Comparison of ENCODE assay signal across 17 cellular contexts in the genomic region with DNA sequence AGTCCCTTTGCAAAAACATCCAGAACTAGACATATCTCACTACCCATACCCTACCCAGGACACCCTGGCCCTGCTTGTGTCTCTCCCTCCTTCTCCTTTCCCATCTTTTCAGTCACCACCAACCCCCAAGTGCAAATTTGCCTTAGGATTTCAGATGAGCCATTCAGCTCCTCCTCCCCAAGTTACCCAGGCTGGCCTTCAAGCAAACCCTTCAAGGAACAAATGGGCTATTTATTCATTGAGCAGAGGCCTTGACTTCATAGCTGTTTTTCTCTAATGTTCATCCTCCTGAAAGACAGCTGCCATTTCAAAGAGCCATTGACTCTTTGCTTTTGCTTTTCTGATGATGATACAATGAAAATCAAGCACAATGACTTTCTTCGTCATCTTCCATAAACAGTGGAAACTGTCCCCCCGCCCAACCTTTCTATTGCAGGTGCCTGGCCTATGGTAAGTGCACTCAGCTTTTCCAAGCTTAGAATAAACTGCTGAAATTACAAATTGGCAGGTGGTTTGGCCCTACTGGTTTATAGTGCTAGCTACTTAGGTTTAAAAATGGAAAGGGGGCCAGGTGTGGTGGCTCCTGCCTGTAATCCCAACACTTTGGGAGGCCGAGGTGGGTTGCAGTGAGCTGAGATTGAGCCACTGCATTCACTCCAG. TPM values are rescaled to one million over a fixed set of nuclear protein-coding genes. Genes with fewer than 3 reads are reported as not detected.
DNase-seq lines count a peak whose midpoint lies in the region; ATAC-seq and TF ChIP-seq lines count a peak whose summit lies in the region.
"Had no signal": no experiment of that assay in that cellular context is flagged by ENCODE, and none has a peak within 500 bp of the region (broad histone marks: within the 10 kb centered on the region; RNA-seq: fewer than 3 reads in every experiment).

No MANE protein-coding gene starts in this region.

- no peaks in the 10 kb centered on the region for H3K27me3 ChIP-seq in BLaER1
- H3K27me3 ChIP-seq in psoas muscle (ENCODE audit: insufficient read depth in 3 of 3, low read length in 2 of 3): no peaks in the 10 kb centered on the region

- 0 out of 2 replicates have a peak overlapping the region, but pooled peaks have one; percentile 7 for H3K4me2 ChIP-seq in BLaER1
- H3K4me2 ChIP-seq in OCI-LY7 (ENCODE audit: low read length): peak overlapping the region; percentile 84
- H3K4me2 ChIP-seq: A549 had no signal

- no peak for ATAC-seq in psoas muscle
- no peak for ATAC-seq in GM18519 (IDR thresholded peaks at IDR 0.05; ENCODE audit: low FRiP score, unreplicated experiment)
- ATAC-seq: A549, K562 had no signal

- H3K4me1 ChIP-seq in BLaER1: peaks cover 82% of the 10 kb centered on the region
- peaks cover 100% of the 10 kb centered on the region for H3K4me1 ChIP-seq in OCI-LY7 (ENCODE audit: insufficient read depth, low read length, poor library complexity, severe bottlenecking)
- peaks cover 49% of the 10 kb centered on the region for H3K4me1 ChIP-seq in psoas muscle
- H3K4me1 ChIP-seq: A549 had no signal

- no peak overlapping the region for H2AFZ ChIP-seq in OCI-LY7 (ENCODE audit: low read length)

- 56 to 79% (median 60%) methylated on average over 3 of the region's 3 CpGs for WGBS in psoas muscle, 3 donors

- H4K20me1 ChIP-seq in BLaER1 (no peaks in the 10 kb centered on the region), OCI-LY7 (ENCODE audit: insufficient read depth, low read length) (no peaks in the 10 kb centered on the region)

- TF ChIP-seq CTCF in OCI-LY7 (conservative IDR thresholded peaks at IDR 0.05; ENCODE audit: low read length) (no peak), psoas muscle (IDR thresholded peaks at IDR 0.05) (no peak)

- H3K9ac ChIP-seq in BLaER1: no peak overlapping the region

- POLR2A ChIA-PET in OCI-LY7 (lab: Charles Lee): interaction anchor here (0.7 to 12.9 kb wide), 17 partner anchors 10 to 761 kb away, joined by 3 to 265 read pairs (median 6); a partner anchor contains a TSS

- H3K9me3 ChIP-seq in BLaER1: no peaks in the 10 kb centered on the region
- H3K9me3 ChIP-seq in OCI-LY7 (ENCODE audit: low read length): no peaks in the 10 kb centered on the region
- H3K9me3 ChIP-seq in psoas muscle: no peaks in the 10 kb centered on the region
- H3K9me3 ChIP-seq: A549 had no signal

- H3K36me3 ChIP-seq in BLaER1: no peaks in the 10 kb centered on the region
- H3K36me3 ChIP-seq in OCI-LY7 (ENCODE audit: insufficient read depth, low read length): no peaks in the 10 kb centered on the region
- no peaks in the 10 kb centered on the region for H3K36me3 ChIP-seq in psoas muscle (ENCODE audit: insufficient read depth in 1 of 2, low read depth in 1 of 2)

- H3K4me3 ChIP-seq in BLaER1 (no peak overlapping the region), OCI-LY7 (ENCODE audit: low read depth, low read length, poor library complexity, severe bottlenecking) (peak overlapping the region; percentile 17), psoas muscle (no peak overlapping the region)
- H3K4me3 ChIP-seq: A549, K562 had no signal

- H3K27ac ChIP-seq in BLaER1 (no peak overlapping the region), OCI-LY7 (ENCODE audit: low read depth, low read length, poor library complexity, severe bottlenecking) (peak overlapping the region; percentile 94), psoas muscle (peak overlapping the region; percentile 46)
- H3K27ac ChIP-seq: A549, C4-2B had no signal

- DNase-seq in OCI-LY7 (ENCODE audit: low spot score) (peak; percentile 93), globus pallidus (ENCODE audit: low spot score) (peak; percentile 83), psoas muscle (no peak), SW 1271 (lab: John Stamatoyannopoulos, UW) (no peak), iPS-NIHi11 (ENCODE audit: low spot score) (no peak)
- DNase-seq: Calu3, DMS53, MV-4-11, NCI-H2029, NCI-H510A treated with DMSO at 0.1 percent for 48 hours, SHP77 treated with DMSO at 0.1 percent for 48 hours had no signal

- intact Hi-C loops in OCI-LY7 (cut with micrococcal nuclease; ENCODE audit: unreplicated experiment) (no loop called here), psoas muscle (cut with DNase I) (loop anchor here in 1 of 2 donors (5.0 kb wide), 1 partner anchor 46 kb away; no protein-coding TSS in a partner anchor)

- H3K79me2 ChIP-seq in OCI-LY7 (ENCODE audit: insufficient read depth, low read depth, low read length): no peaks in the 10 kb centered on the region

- CTCF ChIA-PET in OCI-LY7 (lab: Charles Lee; ENCODE audit: unreplicated experiment): interaction anchor here (0.9 to 7.0 kb wide), 2 partner anchors 10 to 554 kb away, joined by 3 to 50 read pairs; a partner anchor contains a TSS

- H3K9me2 ChIP-seq in OCI-LY7 (ENCODE audit: insufficient read depth, low read length): no peaks in the 10 kb centered on the region

- no TSS peak for BruUV-seq in OCI-LY7 (replicated peaks; lab: Mats Ljungman, UMichigan)

RNA-seq across cellular contexts. Expression of a gene that starts 26.1 kb away (rescaled TPM):
- total RNA-seq in OCI-LY7 (2014; rRNA removed; shearing (Covaris generic)): 143 TPM in 2 replicates
- total RNA-seq in OCI-LY7 (2022) (169 and 191 TPM in 2 replicates), psoas muscle (1 to 10 TPM in 1 of 4 donors, under 1 TPM in 3; 0.42 to 1.3 (median 0.51) TPM)
- under 1 TPM; 0.12 to 0.22 (median 0.13) TPM for polyA plus RNA-seq in psoas muscle
- total RNA-seq: Calu3, H4 had no signal
- polyA plus RNA-seq: A549 had no signal

RNA-seq across cellular contexts. Expression of a gene that starts 53.8 kb away (rescaled TPM):
- total RNA-seq in OCI-LY7 (2014; rRNA removed; shearing (Covaris generic)): 37.8 and 45.8 TPM in 2 replicates
- 34.0 and 53.0 TPM in 2 replicates for total RNA-seq in OCI-LY7 (2022)
- 100 to 1,000 TPM in 2 of 4 donors, 10 to 100 TPM in 2; 77.8 to 162 (median 123) TPM for total RNA-seq in psoas muscle
- 10 to 100 TPM in 2 of 3 donors, 1 to 10 TPM in 1; 3.3 to 52.8 (median 25.7) TPM for polyA plus RNA-seq in psoas muscle

Comparison
In these comparisons a context has a peak if more than half of its experiments do, and no peak if none do; other contexts are left out.
1. DNase-seq: peak in OCI-LY7 (single experiment) and globus pallidus (single experiment); none in psoas muscle (0 of 2), SW 1271 (0 of 2) and iPS-NIHi11 (single experiment).
2. RNA of a gene that starts 26.1 kb away (total RNA-seq): 143 to 191 TPM in OCI-LY7; 0.42 to 1.3 TPM in psoas muscle; every median in the first group is over 10 times any median in the second.